In the genomic region with DNA sequence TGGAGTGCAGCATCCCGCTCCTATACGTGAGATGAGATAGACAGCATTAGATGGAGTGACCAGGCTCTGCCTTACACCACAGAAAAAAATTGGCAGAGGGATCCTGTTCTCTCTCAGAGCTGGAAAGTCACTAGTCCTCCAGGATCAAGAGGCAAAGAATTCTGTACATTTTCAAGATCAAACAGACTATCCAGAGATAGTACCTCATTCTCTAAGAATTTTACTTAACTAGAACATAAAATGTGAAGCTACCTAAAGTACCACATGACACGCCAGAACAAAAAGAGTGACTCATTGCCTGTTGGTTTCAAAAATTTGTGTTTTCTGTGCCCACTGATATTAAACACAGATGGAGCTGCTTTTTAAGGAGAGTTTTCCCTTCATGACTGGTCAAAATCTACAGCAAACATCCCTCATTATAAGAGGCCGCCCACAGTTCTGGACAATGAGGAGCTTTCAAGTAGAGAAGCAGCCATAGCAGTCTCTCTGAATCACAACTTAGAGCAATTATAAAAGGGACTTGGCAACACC, we compare ENCODE assay signal across 11 cellular contexts. TPM values are rescaled to one million over a fixed set of nuclear protein-coding genes. Genes with fewer than 3 reads are reported as not detected.
DNase-seq lines count a peak whose midpoint lies in the region; ATAC-seq and TF ChIP-seq lines count a peak whose summit lies in the region.
"Had no signal": no experiment of that assay in that cellular context is flagged by ENCODE, and none has a peak within 500 bp of the region (broad histone marks: within the 10 kb centered on the region; RNA-seq: fewer than 3 reads in every experiment).

No MANE protein-coding gene starts in this region.

- H3K4me3 ChIP-seq in ascending aorta, result no peak overlapping the region

- peaks cover 11% of the 10 kb centered on the region for H3K4me1 Mint-ChIP-seq in stimulated activated naive CD8-positive, alpha-beta T cell treated with anti-CD3 and anti-CD28 coated beads, Interleukin-15, amount 100 ng/mL, for 72 hours
- H3K4me1 Mint-ChIP-seq: WTC11 had no signal

- no peak for ATAC-seq in stimulated activated naive CD8-positive, alpha-beta T cell treated with anti-CD3 and anti-CD28 coated beads, Interleukin-15, amount 100 ng/mL, for 72 hours
- no peak for ATAC-seq in GM19452 (IDR thresholded peaks at IDR 0.05; ENCODE audit: unreplicated experiment)
- ATAC-seq in GM18870 (IDR thresholded peaks at IDR 0.05; ENCODE audit: unreplicated experiment), result no peak
- ATAC-seq: WTC11 had no signal

- H3K27me3 ChIP-seq in ascending aorta, result no peaks in the 10 kb centered on the region

- H3K36me3 ChIP-seq in ascending aorta, result peaks cover 72 to 79% of the 10 kb centered on the region in 2 donors

- TF ChIP-seq CTCF in ascending aorta (IDR thresholded peaks at IDR 0.05) (no peak), GM20000 (IDR thresholded peaks at IDR 0.05; ENCODE audit: extremely low read depth, missing control alignments) (no peak)

- H3K27ac ChIP-seq in ascending aorta, result peak overlapping the region; percentile 50 to 54

- peaks cover 0 to 7% of the 10 kb centered on the region in 2 donors for H3K4me1 ChIP-seq in ascending aorta

- H3K27me3 Mint-ChIP-seq in stimulated activated naive CD8-positive, alpha-beta T cell treated with anti-CD3 and anti-CD28 coated beads, Interleukin-15, amount 100 ng/mL, for 72 hours, result no peaks in the 10 kb centered on the region
- H3K27me3 Mint-ChIP-seq: memory B cell had no signal

- no peak overlapping the region for H3K27ac Mint-ChIP-seq in stimulated activated naive CD8-positive, alpha-beta T cell treated with anti-CD3 and anti-CD28 coated beads, Interleukin-15, amount 100 ng/mL, for 72 hours
- H3K27ac Mint-ChIP-seq: memory B cell, WTC11 had no signal

- intact Hi-C loops in ascending aorta (cut with DNase I), result no loop called here

- DNase-seq in H4 (ENCODE audit: low spot score) (peak; percentile 70), ascending aorta (ENCODE audit: low spot score in 2 of 2) (no peak), hepatic stellate cell (ENCODE audit: low spot score) (peak; percentile 47), stromal cell of bone marrow (ENCODE audit: low read depth) (peak; percentile 91), GM20000 (ENCODE audit: low spot score) (no peak)
- no peak for DNase-seq in stimulated activated naive CD8-positive, alpha-beta T cell treated with anti-CD3 and anti-CD28 coated beads, Interleukin-15, amount 100 ng/mL, for 72 hours
- DNase-seq: cerebellar nuclear complex had no signal

- H3K4me3 Mint-ChIP-seq in stimulated activated naive CD8-positive, alpha-beta T cell treated with anti-CD3 and anti-CD28 coated beads, Interleukin-15, amount 100 ng/mL, for 72 hours, result no peak overlapping the region
- H3K4me3 Mint-ChIP-seq: memory B cell, WTC11 had no signal

- H3K9me3 Mint-ChIP-seq in stimulated activated naive CD8-positive, alpha-beta T cell treated with anti-CD3 and anti-CD28 coated beads, Interleukin-15, amount 100 ng/mL, for 72 hours, result no peaks in the 10 kb centered on the region
- H3K9me3 Mint-ChIP-seq: memory B cell, WTC11 had no signal

- no peaks in the 10 kb centered on the region for H3K9me3 ChIP-seq in ascending aorta

RNA-seq across cellular contexts. Expression of gene CD160, which starts 32.3 kb away (rescaled TPM):
- not detected in 2 replicates for total RNA-seq in H4 (2014; rRNA removed; shearing (Covaris generic))
- not detected for total RNA-seq in ascending aorta
- total RNA-seq: WTC11 had no signal

RNA-seq across cellular contexts. Expression of gene PDZK1, which starts 44.4 kb away (rescaled TPM):
- not detected in 2 replicates for total RNA-seq in H4 (2014; rRNA removed; shearing (Covaris generic))
- total RNA-seq in ascending aorta, result not detected

Comparison
In these comparisons a context has a peak if more than half of its experiments do, and no peak if none do; other contexts are left out.
1. DNase-seq: peak in H4 (single experiment), hepatic stellate cell (single experiment) and stromal cell of bone marrow (single experiment); none in ascending aorta (0 of 2), stimulated activated naive CD8-positive, alpha-beta T cell treated with anti-CD3 and anti-CD28 coated beads, Interleukin-15, amount 100 ng/mL, for 72 hours (0 of 2) and GM20000 (single experiment).